36 cellular contexts compared by ENCODE assay signal in the genomic region with DNA sequence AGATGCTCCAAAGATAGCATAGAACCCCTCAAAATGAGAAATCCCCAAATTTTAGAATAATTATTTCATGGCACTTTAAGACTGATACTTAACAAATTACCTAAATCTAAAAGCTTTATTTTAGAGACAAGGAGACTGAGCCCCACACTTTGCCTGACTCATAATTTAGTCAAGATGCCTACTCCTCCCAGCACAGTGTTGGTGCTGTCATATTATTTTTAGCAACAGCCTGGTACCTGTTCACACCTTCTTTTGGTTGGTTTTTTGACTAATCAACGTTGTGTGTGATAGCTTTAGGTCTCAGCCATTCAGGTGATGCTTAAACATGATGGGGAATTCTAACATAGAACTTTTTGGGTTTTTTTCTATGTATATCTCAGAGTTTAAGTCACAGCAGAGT.
"Had no signal": no experiment of that assay in that cellular context is flagged by ENCODE, and none has a peak within 500 bp of the region (broad histone marks: within the 10 kb centered on the region; RNA-seq: fewer than 3 reads in every experiment).

No MANE protein-coding gene starts in this region.

- H3K36me3 Mint-ChIP-seq: activated naive CD4-positive, alpha-beta T cell treated with anti-CD3 and anti-CD28 coated beads, Interleukin-2, amount 10 ng/mL, durations not matched to agents 7 days and 5 days; activated naive CD4-positive, alpha-beta T cell treated with anti-CD3 and anti-CD28 coated beads, Interleukin-2, amount 50 U/mL, for 24 hours; activated naive CD8-positive, alpha-beta T cell treated with anti-CD3 and anti-CD28 coated beads for 36 hours; activated naive CD8-positive, alpha-beta T cell treated with anti-CD3 and anti-CD28 coated beads, Interleukin-2, amount 10 ng/mL, durations not matched to agents 7 days and 5 days; brain had no signal

- H3K27ac Mint-ChIP-seq: activated naive CD4-positive, alpha-beta T cell treated with anti-CD3 and anti-CD28 coated beads for 36 hours; activated naive CD4-positive, alpha-beta T cell treated with anti-CD3 and anti-CD28 coated beads, Interleukin-2, amount 10 ng/mL, durations not matched to agents 7 days and 5 days; activated naive CD4-positive, alpha-beta T cell treated with anti-CD3 and anti-CD28 coated beads, Interleukin-2, amount 50 U/mL, for 24 hours; activated naive CD4-positive, alpha-beta T cell treated with anti-CD3 and anti-CD28 coated beads, Interleukin-2, amount 50 U/mL, for 72 hours; activated naive CD8-positive, alpha-beta T cell; activated naive CD8-positive, alpha-beta T cell treated with anti-CD3 and anti-CD28 coated beads for 36 hours; activated naive CD8-positive, alpha-beta T cell treated with anti-CD3 and anti-CD28 coated beads, Interleukin-2, amount 10 ng/mL, durations not matched to agents 7 days and 5 days; activated naive CD8-positive, alpha-beta T cell treated with anti-CD3 and anti-CD28 coated beads, Interleukin-2, amount 50 U/mL, for 24 hours; activated T-cell treated with anti-CD3 and anti-CD28 coated beads, Interleukin-2, amount 50 U/mL, for 24 hours; activated T-cell treated with anti-CD3 and anti-CD28 coated beads, Interleukin-2, amount 50 U/mL, for 72 hours; activated T-helper 1 cell treated with anti-CD3 and anti-CD28 coated beads, Interleukin-12 subunit alpha, Interleukin-12 subunit beta, Interleukin-2, Interleukin-4 antibody, amounts not matched to agents 30 ng/mL and 10 ng/mL and 1 ng/mL, durations not matched to agents 14 hours and 24 hours and 36 hours; activated T-helper 2 cell treated with anti-CD3 and anti-CD28 coated beads, Interferon-gamma antibody, Interleukin-2, Interleukin-4, amounts not matched to agents 10 μg/mL and 5 μg/mL and 100 μg/mL, durations not matched to agents 14 hours and 24 hours and 36 hours; brain had no signal

- H3K4me1 ChIP-seq: adrenal gland, ascending aorta, body of pancreas, breast epithelium had no signal

- H3K27me3 ChIP-seq: adrenal gland, ascending aorta, body of pancreas, brain microvascular endothelial cell, breast epithelium, cardiac muscle cell had no signal

- H3K27ac ChIP-seq: adrenal gland, ascending aorta, body of pancreas, brain microvascular endothelial cell, breast epithelium, cardiac muscle cell had no signal

- DNase-seq: activated effector memory CD4-positive, alpha-beta T cell treated with anti-CD3 and anti-CD28 coated beads, Interleukin-2, amount 50 U/mL, for 16 hours; activated effector memory CD4-positive, alpha-beta T cell treated with Interleukin-2 at 50 U/mL for 16 hours; activated gamma-delta T cell; activated gamma-delta T cell treated with Interleukin-2 at 50 U/mL for 16 hours; activated naive CD4-positive, alpha-beta T cell; activated naive CD4-positive, alpha-beta T cell treated with anti-CD3 and anti-CD28 coated beads for 36 hours; activated naive CD4-positive, alpha-beta T cell treated with anti-CD3 and anti-CD28 coated beads, Interleukin-2, amount 10 ng/mL, durations not matched to agents 7 days and 5 days; activated naive CD4-positive, alpha-beta T cell treated with anti-CD3 and anti-CD28 coated beads, Interleukin-2, amount 50 U/mL, for 16 hours; activated naive CD4-positive, alpha-beta T cell treated with Interleukin-2 at 50 U/mL for 16 hours; activated naive CD8-positive, alpha-beta T cell treated with anti-CD3 and anti-CD28 coated beads for 36 hours; activated naive CD8-positive, alpha-beta T cell treated with anti-CD3 and anti-CD28 coated beads, Interleukin-2, amount 10 ng/mL, durations not matched to agents 7 days and 5 days; activated naive CD8-positive, alpha-beta T cell treated with anti-CD3 and anti-CD28 coated beads, Interleukin-2, amount 50 U/mL, for 24 hours; activated T-cell treated with anti-CD3 and anti-CD28 coated beads, Interleukin-2, amount 50 U/mL, for 1 hour; activated T-cell treated with anti-CD3 and anti-CD28 coated beads, Interleukin-2, amount 50 U/mL, for 24 hours; activated T-cell treated with anti-CD3 and anti-CD28 coated beads, Interleukin-2, amount 50 U/mL, for 4 hours; activated T-cell treated with anti-CD3 and anti-CD28 coated beads, Interleukin-2, amount 50 U/mL, for 48 hours; activated T-cell treated with anti-CD3 and anti-CD28 coated beads, Interleukin-2, amount 50 U/mL, for 72 hours; adrenal gland; amniotic stem cell; amygdala; anterior cingulate cortex; aorta; body of pancreas; brain microvascular endothelial cell; central memory CD4-positive, alpha-beta T cell; cerebellar nuclear complex had no signal

- H3K27me3 Mint-ChIP-seq: activated naive CD4-positive, alpha-beta T cell treated with anti-CD3 and anti-CD28 coated beads, Interleukin-2, amount 10 ng/mL, durations not matched to agents 7 days and 5 days; brain had no signal

- H3K4me1 Mint-ChIP-seq: activated naive CD4-positive, alpha-beta T cell treated with anti-CD3 and anti-CD28 coated beads, Interleukin-2, amount 10 ng/mL, durations not matched to agents 7 days and 5 days; activated naive CD4-positive, alpha-beta T cell treated with anti-CD3 and anti-CD28 coated beads, Interleukin-2, amount 50 U/mL, for 24 hours; activated naive CD8-positive, alpha-beta T cell treated with anti-CD3 and anti-CD28 coated beads for 36 hours; activated naive CD8-positive, alpha-beta T cell treated with anti-CD3 and anti-CD28 coated beads, Interleukin-2, amount 10 ng/mL, durations not matched to agents 7 days and 5 days; activated naive CD8-positive, alpha-beta T cell treated with anti-CD3 and anti-CD28 coated beads, Interleukin-2, amount 50 U/mL, for 24 hours; brain; central memory CD8-positive, alpha-beta T cell had no signal

- H3K4me3 Mint-ChIP-seq: activated naive CD4-positive, alpha-beta T cell treated with anti-CD3 and anti-CD28 coated beads for 36 hours; activated naive CD4-positive, alpha-beta T cell treated with anti-CD3 and anti-CD28 coated beads, Interleukin-2, amount 10 ng/mL, durations not matched to agents 7 days and 5 days; activated naive CD4-positive, alpha-beta T cell treated with anti-CD3 and anti-CD28 coated beads, Interleukin-2, amount 50 U/mL, for 24 hours; activated naive CD8-positive, alpha-beta T cell; activated naive CD8-positive, alpha-beta T cell treated with anti-CD3 and anti-CD28 coated beads for 36 hours; activated naive CD8-positive, alpha-beta T cell treated with anti-CD3 and anti-CD28 coated beads, Interleukin-2, amount 10 ng/mL, durations not matched to agents 7 days and 5 days; activated naive CD8-positive, alpha-beta T cell treated with anti-CD3 and anti-CD28 coated beads, Interleukin-2, amount 50 U/mL, for 24 hours; activated T-cell treated with anti-CD3 and anti-CD28 coated beads, Interleukin-2, amount 50 U/mL, for 24 hours; activated T-cell treated with anti-CD3 and anti-CD28 coated beads, Interleukin-2, amount 50 U/mL, for 4 hours; activated T-cell treated with anti-CD3 and anti-CD28 coated beads, Interleukin-2, amount 50 U/mL, for 72 hours; activated T-helper 1 cell treated with anti-CD3 and anti-CD28 coated beads, Interleukin-12 subunit alpha, Interleukin-12 subunit beta, Interleukin-2, Interleukin-4 antibody, amounts not matched to agents 30 ng/mL and 10 ng/mL and 1 ng/mL, durations not matched to agents 14 hours and 24 hours and 36 hours; brain; central memory CD8-positive, alpha-beta T cell had no signal

- ATAC-seq: activated naive CD4-positive, alpha-beta T cell treated with anti-CD3 and anti-CD28 coated beads, Interleukin-2, amount 50 U/mL, for 72 hours; activated naive CD8-positive, alpha-beta T cell treated with anti-CD3 and anti-CD28 coated beads, Interleukin-2, amount 50 U/mL, for 24 hours; activated T-cell treated with anti-CD3 and anti-CD28 coated beads, Interleukin-2, amount 50 U/mL, for 4 hours; activated T-cell treated with anti-CD3 and anti-CD28 coated beads, Interleukin-2, amount 50 U/mL, for 72 hours; body of pancreas had no signal
